In genomic region chr6:147106759-147107401, GRCh38 we compare ENCODE assay signal across 10 cellular contexts.
DNase-seq lines count a peak whose midpoint lies in the region; ATAC-seq and TF ChIP-seq lines count a peak whose summit lies in the region.
"Had no signal": no experiment of that assay in that cellular context is flagged by ENCODE, and none has a peak within 500 bp of the region (broad histone marks: within the 10 kb centered on the region; RNA-seq: fewer than 3 reads in every experiment).

No MANE protein-coding gene starts in this region.

- H3K27ac ChIP-seq in osteoblast (ENCODE audit: low read depth, low read length) (no peak overlapping the region), ovary (no peak overlapping the region)
- H3K27ac ChIP-seq: right atrium auricular region had no signal

- H3K4me1 ChIP-seq in osteoblast (ENCODE audit: insufficient read depth, low read length) (peaks cover 11% of the 10 kb centered on the region), ovary (ENCODE audit: insufficient read depth) (no peaks in the 10 kb centered on the region)
- H3K4me1 ChIP-seq: right atrium auricular region had no signal

- TF ChIP-seq POLR2A in NB4 (IDR thresholded peaks at IDR 0.05; ENCODE audit: extremely low read depth, insufficient read length) (no peak), ovary (IDR thresholded peaks at IDR 0.05) (no peak)

- H3K4me3 ChIP-seq in NB4 (ENCODE audit: low read depth, low read length), result peak overlapping the region; percentile 47
- peak overlapping the region; percentile 40 for H3K4me3 ChIP-seq in osteoblast (ENCODE audit: insufficient read depth, low read length)
- no peak overlapping the region for H3K4me3 ChIP-seq in ovary
- H3K4me3 ChIP-seq: right atrium auricular region had no signal

- ATAC-seq in GM21737 (IDR thresholded peaks at IDR 0.05; ENCODE audit: unreplicated experiment), result no peak

- 70 to 72% (median 71%) methylated on average over 7 of the region's 7 CpGs for WGBS in ovary, 3 donors

- no peaks in the 10 kb centered on the region for H3K79me2 ChIP-seq in osteoblast (ENCODE audit: insufficient read depth, low read length)

- POLR2A ChIA-PET in HEK293T (lab: Yijun Ruan, JAX), result no interaction called here

- H2AFZ ChIP-seq in osteoblast (ENCODE audit: low read length), result peak overlapping the region; percentile 16

- CTCF ChIA-PET in HEK293T (lab: Yijun Ruan, JAX), result no interaction called here

- H3K36me3 ChIP-seq in osteoblast (ENCODE audit: insufficient read depth, low read length), result no peaks in the 10 kb centered on the region
- no peaks in the 10 kb centered on the region for H3K36me3 ChIP-seq in ovary
- H3K36me3 ChIP-seq: right atrium auricular region had no signal

- H3K4me3 Mint-ChIP-seq in dendritic cell treated with granulocyte-macrophage colony-stimulating factor and Interleukin-4, amounts not matched to agents 40 ng/mL and 50 ng/mL, for 4 days, result peak overlapping the region; percentile 39

- DNase-seq in GM03348 (ENCODE audit: low spot score) (peak; percentile 14), NB4 (ENCODE audit: low read depth) (peak; percentile 80), osteoblast (ENCODE audit: insufficient read length, low spot score, missing footprints) (peak; percentile 74), HEK293T (ENCODE audit: extremely low spot score) (no peak), ovary (no peak)
- DNase-seq: KG1, NCI-H2171 had no signal

- no peak for TF ChIP-seq EP300 in ovary (IDR thresholded peaks at IDR 0.05)

- TF ChIP-seq CTCF in NB4 (IDR thresholded peaks at IDR 0.05; ENCODE audit: low read depth, low read length) (no peak), osteoblast (IDR thresholded peaks at IDR 0.05; ENCODE audit: extremely low read depth, low read depth, low read length) (no peak), ovary (IDR thresholded peaks at IDR 0.05) (no peak)

- H3K36me3 Mint-ChIP-seq in dendritic cell treated with granulocyte-macrophage colony-stimulating factor and Interleukin-4, amounts not matched to agents 40 ng/mL and 50 ng/mL, for 4 days (ENCODE audit: low read depth), result no peaks in the 10 kb centered on the region

- H3K9me3 ChIP-seq in osteoblast (ENCODE audit: low read depth, low read length) (no peaks in the 10 kb centered on the region), ovary (no peaks in the 10 kb centered on the region)
- H3K9me3 ChIP-seq: right atrium auricular region had no signal

- H4K20me1 ChIP-seq in osteoblast (ENCODE audit: insufficient read depth, low read length), result no peaks in the 10 kb centered on the region

- intact Hi-C loops in dendritic cell treated with granulocyte-macrophage colony-stimulating factor and Interleukin-4, amounts not matched to agents 40 ng/mL and 50 ng/mL, for 4 days (cut with micrococcal nuclease), result no loop called here
- intact Hi-C loops in ovary (cut with DNase I), result no loop called here

- H3K9me3 Mint-ChIP-seq in dendritic cell treated with granulocyte-macrophage colony-stimulating factor and Interleukin-4, amounts not matched to agents 40 ng/mL and 50 ng/mL, for 4 days, result no peaks in the 10 kb centered on the region

- peak overlapping the region; percentile 38 for H3K27ac Mint-ChIP-seq in dendritic cell treated with granulocyte-macrophage colony-stimulating factor and Interleukin-4, amounts not matched to agents 40 ng/mL and 50 ng/mL, for 4 days

- no peaks in the 10 kb centered on the region for H3K27me3 ChIP-seq in osteoblast (ENCODE audit: insufficient read depth, low read length)
- H3K27me3 ChIP-seq in ovary, result no peaks in the 10 kb centered on the region
- H3K27me3 ChIP-seq: right atrium auricular region had no signal

- peak overlapping the region; percentile 43 for H3K4me2 ChIP-seq in osteoblast (ENCODE audit: insufficient read depth, low read length)

- H3K27me3 Mint-ChIP-seq in dendritic cell treated with granulocyte-macrophage colony-stimulating factor and Interleukin-4, amounts not matched to agents 40 ng/mL and 50 ng/mL, for 4 days, result no peaks in the 10 kb centered on the region

- peaks cover 29% of the 10 kb centered on the region for H3K4me1 Mint-ChIP-seq in dendritic cell treated with granulocyte-macrophage colony-stimulating factor and Interleukin-4, amounts not matched to agents 40 ng/mL and 50 ng/mL, for 4 days (ENCODE audit: low read depth)

TF ChIP-seq in HEK293T, 16 proteins besides CTCF, POLR2A, EP300 and RAD21:
- TF ChIP-seq ZNF384 (IDR thresholded peaks at IDR 0.05) (no peak), FOXA1 (IDR thresholded peaks at IDR 0.05) (no peak), SUZ12 (IDR thresholded peaks at IDR 0.05) (no peak), TARDBP (IDR thresholded peaks at IDR 0.05) (no peak), BHLHE40 (IDR thresholded peaks at IDR 0.05; ENCODE audit: borderline replicate concordance) (no peak), ARNT (IDR thresholded peaks at IDR 0.05) (no peak), ELF4 (IDR thresholded peaks at IDR 0.05) (no peak), FOXM1 (IDR thresholded peaks at IDR 0.05; ENCODE audit: borderline replicate concordance) (no peak), FOXK2 (IDR thresholded peaks at IDR 0.05) (no peak), LEF1 (IDR thresholded peaks at IDR 0.05; ENCODE audit: borderline replicate concordance) (no peak), HDGF (IDR thresholded peaks at IDR 0.05; ENCODE audit: borderline replicate concordance) (no peak), CTBP1 (IDR thresholded peaks at IDR 0.05; ENCODE audit: borderline replicate concordance) (no peak), PKNOX1 (IDR thresholded peaks at IDR 0.05) (no peak), L3MBTL2 (conservative IDR thresholded peaks at IDR 0.05) (no peak), NFRKB (IDR thresholded peaks at IDR 0.05) (no peak), SP1 (IDR thresholded peaks at IDR 0.05) (no peak)

Comparison
In these comparisons a context has a peak if more than half of its experiments do, and no peak if none do; other contexts are left out.
1. DNase-seq: peak in GM03348 (single experiment), NB4 (single experiment) and osteoblast (single experiment); none in HEK293T (single experiment) and ovary (0 of 5).